In the genomic region with DNA sequence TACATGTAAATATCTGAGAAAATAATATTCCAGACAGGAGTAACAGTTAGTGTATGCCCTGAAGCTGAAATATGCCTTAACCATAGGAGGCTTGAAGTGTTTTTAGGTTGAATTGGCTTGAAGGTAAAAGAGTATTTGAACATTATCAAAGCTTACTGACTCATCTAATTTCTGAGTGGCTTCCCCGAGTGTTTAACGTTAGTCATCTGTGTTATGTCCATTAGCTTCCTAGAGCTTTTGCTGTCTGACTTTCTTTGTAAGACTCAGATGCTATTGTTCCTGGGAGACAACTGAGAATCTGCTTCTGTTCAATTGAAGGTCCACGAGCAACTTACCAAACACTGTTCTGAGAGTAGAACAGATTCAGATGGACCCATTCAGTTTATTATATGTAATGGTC, we compare ENCODE assay signal across 14 cellular contexts.
DNase-seq lines count a peak whose midpoint lies in the region; ATAC-seq, FAIRE-seq and TF ChIP-seq lines count a peak whose summit lies in the region.
"Had no signal": no experiment of that assay in that cellular context is flagged by ENCODE, and none has a peak within 500 bp of the region (broad histone marks: within the 10 kb centered on the region; RNA-seq: fewer than 3 reads in every experiment).

No MANE protein-coding gene starts in this region.

- BruUV-seq in Calu3 (replicated peaks; lab: Mats Ljungman, UMichigan) (no TSS peak), endothelial cell of umbilical vein (replicated peaks; lab: Mats Ljungman, UMichigan) (no TSS peak)

- no peak overlapping the region for H4K8ac ChIP-seq in neuronal stem cell (ENCODE audit: low read depth, low read length)

- H3K27ac Mint-ChIP-seq in Calu3 (ENCODE audit: unreplicated experiment) = peak overlapping the region; percentile 29
- H3K27ac Mint-ChIP-seq: neural progenitor cell had no signal

- CTCF ChIA-PET in Calu3 (lab: Charles Lee) (no interaction called here), endothelial cell of umbilical vein (lab: Charles Lee) (interaction anchor here (0.6 to 1.6 kb wide), 5 partner anchors 25 to 655 kb away, joined by 3 to 7 read pairs (median 3); no protein-coding TSS in a partner anchor)

- dilution Hi-C loops in endothelial cell of umbilical vein (cut with MboI; ENCODE audit: extremely low pct_ligation_motif_present, low sequenced_read_pairs) = no loop called here

- H3K27me3 Mint-ChIP-seq in Calu3 (ENCODE audit: unreplicated experiment) = no peaks in the 10 kb centered on the region

- H2BK15ac ChIP-seq in neuronal stem cell (ENCODE audit: low read length) = no peak overlapping the region

- no peak for TF ChIP-seq CTCF in Calu3 (IDR thresholded peaks at IDR 0.05; ENCODE audit: unreplicated experiment)
- TF ChIP-seq CTCF in endothelial cell of umbilical vein (IDR thresholded peaks at IDR 0.05; ENCODE audit: extremely low read depth in 1 of 2, insufficient read depth in 1 of 2, low read depth in 1 of 2, low read length in 2 of 2) = no peak

- no peaks in the 10 kb centered on the region for H3K9me3 Mint-ChIP-seq in Calu3 (ENCODE audit: low read depth, unreplicated experiment)
- H3K9me3 Mint-ChIP-seq: activated T-cell treated with anti-CD3 and anti-CD28 coated beads, Interleukin-2, amount 50 U/mL, for 4 hours had no signal

- H3K4me3 Mint-ChIP-seq in Calu3 (ENCODE audit: low read depth, unreplicated experiment) = no peak overlapping the region
- H3K4me3 Mint-ChIP-seq: activated T-cell treated with anti-CD3 and anti-CD28 coated beads, Interleukin-2, amount 50 U/mL, for 4 hours; neural progenitor cell had no signal

- no peak overlapping the region for H2BK5ac ChIP-seq in neuronal stem cell (ENCODE audit: low read length)

- peaks cover 34% of the 10 kb centered on the region for H3K4me1 Mint-ChIP-seq in Calu3 (ENCODE audit: low read depth, unreplicated experiment)

- H2BK120ac ChIP-seq in neuronal stem cell (ENCODE audit: low read depth, low read length) = no peak overlapping the region

- H3K79me1 ChIP-seq in neuronal stem cell (ENCODE audit: low read depth, low read length) = no peaks in the 10 kb centered on the region

- intact Hi-C loops in Calu3 (cut with micrococcal nuclease; ENCODE audit: unreplicated experiment) = loop anchor here (2.0 to 10.0 kb wide), 2 partner anchors 70 to 660 kb away; a partner anchor contains a TSS
- intact Hi-C loops in endothelial cell of umbilical vein (cut with micrococcal nuclease) = loop anchor here (2.0 to 10.0 kb wide), 5 partner anchors 73 to 683 kb away; no protein-coding TSS in a partner anchor

- H3K9ac ChIP-seq in endothelial cell of umbilical vein (replicated peaks; ENCODE audit: extremely low read depth, insufficient read depth, low read length) = peak overlapping the region; percentile 52
- H3K9ac ChIP-seq in neuronal stem cell (ENCODE audit: low read depth, low read length, poor library complexity) = no peak overlapping the region
- H3K9ac ChIP-seq: neural progenitor cell had no signal

- H2AFZ ChIP-seq in endothelial cell of umbilical vein (ENCODE audit: low read depth, low read length) (peak overlapping the region; percentile 63), neuronal stem cell (ENCODE audit: low read length) (peak overlapping the region; percentile 50)
- H2AFZ ChIP-seq: neural progenitor cell had no signal

- no peak for ATAC-seq in HG02981 (IDR thresholded peaks at IDR 0.05; ENCODE audit: unreplicated experiment)
- ATAC-seq: activated T-cell treated with anti-CD3 and anti-CD28 coated beads, Interleukin-2, amount 50 U/mL, for 4 hours had no signal

- peak; percentile 76 for FAIRE-seq in endothelial cell of umbilical vein (lab: Jason Lieb, UNC)

- H4K91ac ChIP-seq in neuronal stem cell (ENCODE audit: low read depth, low read length, poor library complexity) = no peak overlapping the region

- no peak overlapping the region for H3K18ac ChIP-seq in neuronal stem cell (ENCODE audit: low read length)

- no peaks in the 10 kb centered on the region for H3K9me1 ChIP-seq in endothelial cell of umbilical vein (replicated peaks; ENCODE audit: control insufficient read depth, extremely low read depth, insufficient read depth, low read length)

- H3K4me3 ChIP-seq in endothelial cell of umbilical vein (replicated peaks in 1 of 3; ENCODE audit: insufficient read depth in 1 of 3, low read depth in 1 of 3, low read length in 3 of 3) (no peak overlapping the region), neuronal stem cell (ENCODE audit: low read length in 2 of 2) (no peak overlapping the region)
- H3K4me3 ChIP-seq: neural progenitor cell had no signal

- H3K36me3 Mint-ChIP-seq in Calu3 (ENCODE audit: insufficient read depth, unreplicated experiment) = peaks cover under 1% of the 10 kb centered on the region
- H3K36me3 Mint-ChIP-seq: neural progenitor cell had no signal

- H3K36me3 ChIP-seq in endothelial cell of umbilical vein (ENCODE audit: control insufficient read depth in 2 of 2, extremely low read depth in 1 of 2, insufficient read depth in 2 of 2, low read length in 2 of 2) (no peaks in the 10 kb centered on the region), neuronal stem cell (replicated peaks in 1 of 2; ENCODE audit: control insufficient read depth in 2 of 2, insufficient read depth in 2 of 2, low read length in 2 of 2) (no peaks in the 10 kb centered on the region)
- H3K36me3 ChIP-seq: neural progenitor cell had no signal

- H3K27ac ChIP-seq in endothelial cell of umbilical vein (ENCODE audit: insufficient read depth, low read depth, low read length) (peak overlapping the region; percentile 99), neuronal stem cell (replicated peaks; ENCODE audit: low read length) (no peak overlapping the region)
- H3K27ac ChIP-seq: neural progenitor cell had no signal

- H3K4me2 ChIP-seq in endothelial cell of umbilical vein (ENCODE audit: insufficient read depth, low read length) = peak overlapping the region; percentile 0
- H3K4me2 ChIP-seq in neuronal stem cell (ENCODE audit: insufficient read depth, low read length, poor library complexity, severe bottlenecking) = no peak overlapping the region
- H3K4me2 ChIP-seq: neural progenitor cell had no signal

- H3K9me3 ChIP-seq in endothelial cell of umbilical vein (replicated peaks; ENCODE audit: control insufficient read depth, insufficient read depth, low read length) (no peaks in the 10 kb centered on the region), neuronal stem cell (replicated peaks in 1 of 2; ENCODE audit: control insufficient read depth in 2 of 2, insufficient read depth in 1 of 2, low read depth in 1 of 2, low read length in 2 of 2) (peaks cover 0 to 4% of the 10 kb centered on the region in 2 donors)

- POLR2A ChIA-PET in endothelial cell of umbilical vein (lab: Charles Lee) = no interaction called here

- no peak overlapping the region for H3K4ac ChIP-seq in neuronal stem cell (ENCODE audit: low read length)

- H3K14ac ChIP-seq in neuronal stem cell (ENCODE audit: low read length) = no peak overlapping the region

- no peak overlapping the region for H3K23ac ChIP-seq in neuronal stem cell (ENCODE audit: low read depth, low read length, poor library complexity)

- no peak overlapping the region for H2BK12ac ChIP-seq in neuronal stem cell (ENCODE audit: low read length)

- H4K20me1 ChIP-seq in endothelial cell of umbilical vein (replicated peaks; ENCODE audit: control insufficient read depth, extremely low read depth, insufficient read depth, low read length) = no peaks in the 10 kb centered on the region

- H3K79me2 ChIP-seq in endothelial cell of umbilical vein (ENCODE audit: control insufficient read depth, insufficient read depth, low read length) = no peaks in the 10 kb centered on the region

- no peak overlapping the region for H2AK5ac ChIP-seq in neuronal stem cell (ENCODE audit: low read depth, low read length)

- H3K4me1 ChIP-seq in endothelial cell of umbilical vein (ENCODE audit: control insufficient read depth, extremely low read depth, insufficient read depth, low read length) = peaks cover 46% of the 10 kb centered on the region
- peaks cover under 1 to 1% of the 10 kb centered on the region in 2 donors for H3K4me1 ChIP-seq in neuronal stem cell (ENCODE audit: control insufficient read depth in 2 of 2, insufficient read depth in 1 of 2, low read depth in 1 of 2, low read length in 2 of 2)
- H3K4me1 ChIP-seq: neural progenitor cell had no signal

- WGBS in neuronal stem cell (ENCODE audit: extremely low coverage in 2 of 2, insufficient read length in 2 of 2, insufficient replicate concordance in 1 of 2), 2 donors = no CpG with 5 or more reads among the region's 3 CpGs

- DNase-seq in Calu3 (no peak), NCI-H226 (peak; percentile 74), endothelial cell of umbilical vein (ENCODE audit: low read depth, low spot score) (peak; percentile 79), neuronal stem cell (ENCODE audit: low spot score) (no peak), SHP77 (lab: John Stamatoyannopoulos, UW) (no peak), NCI-H82 (lab: John Stamatoyannopoulos, UW) (no peak)
- DNase-seq in stimulated activated CD4-positive, alpha-beta T cell treated with anti-CD3 and anti-CD28 coated beads, Interleukin-4, amount 100 ng/mL, for 24 hours = no peak
- DNase-seq: activated CD4-positive, CD25-positive, alpha-beta regulatory T cell; activated T-cell treated with anti-CD3 and anti-CD28 coated beads, Interleukin-2, amount 50 U/mL, for 4 hours; COR-L47; NCI-H446; SIG-M5 had no signal

- TF ChIP-seq POLR2A in endothelial cell of umbilical vein (IDR thresholded peaks at IDR 0.05; ENCODE audit: low read depth, low read length) = no peak

- H3K27me3 ChIP-seq in endothelial cell of umbilical vein (ENCODE audit: control insufficient read depth in 2 of 2, insufficient read depth in 2 of 2, low read length in 2 of 2) (no peaks in the 10 kb centered on the region), neuronal stem cell (ENCODE audit: control insufficient read depth in 3 of 3, insufficient read depth in 3 of 3, low read depth in 1 of 3, low read length in 3 of 3) (no peaks in the 10 kb centered on the region)
- H3K27me3 ChIP-seq: neural progenitor cell had no signal

TF ChIP-seq in endothelial cell of umbilical vein, 7 proteins besides CTCF, POLR2A, EP300 and RAD21:
- no peak for TF ChIP-seq POLR2AphosphoS5 (IDR thresholded peaks at IDR 0.05; ENCODE audit: insufficient read depth, low read depth, low read length)
- TF ChIP-seq GATA2 (IDR thresholded peaks at IDR 0.05; ENCODE audit: insufficient read depth, insufficient read length, low read depth, low read length) = no peak
- TF ChIP-seq, protein P1, sequence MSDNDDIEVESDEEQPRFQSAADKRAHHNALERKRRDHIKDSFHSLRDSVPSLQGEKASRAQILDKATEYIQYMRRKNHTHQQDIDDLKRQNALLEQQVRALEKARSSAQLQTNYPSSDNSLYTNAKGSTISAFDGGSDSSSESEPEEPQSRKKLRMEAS (IDR thresholded peaks at IDR 0.05; ENCODE audit: insufficient read depth, insufficient read length) = no peak
- no peak for TF ChIP-seq EZH2 (IDR thresholded peaks at IDR 0.05; ENCODE audit: borderline replicate concordance, low read depth, low read length, severe bottlenecking)
- peak; percentile 76 for TF ChIP-seq FOS (IDR thresholded peaks at IDR 0.05; ENCODE audit: borderline replicate concordance, insufficient read depth, low read length)
- TF ChIP-seq JUN (IDR thresholded peaks at IDR 0.05; ENCODE audit: borderline replicate concordance, insufficient read depth, insufficient read length, low read depth) = peak; percentile 17
- TF ChIP-seq MYC (IDR thresholded peaks at IDR 0.05; ENCODE audit: low read depth, low read length) = no peak

Comparison
In these comparisons a context has a peak if more than half of its experiments do, and no peak if none do; other contexts are left out.
1. DNase-seq: peak in NCI-H226 (single experiment) and endothelial cell of umbilical vein (single experiment); none in Calu3 (single experiment), neuronal stem cell (single experiment), SHP77 (0 of 2), stimulated activated CD4-positive, alpha-beta T cell treated with anti-CD3 and anti-CD28 coated beads, Interleukin-4, amount 100 ng/mL, for 24 hours (single experiment) and NCI-H82 (single experiment).